31 cellular contexts compared by ENCODE assay signal in genomic region chr1:198105185-198105584, GRCh38.
"Had no signal": no experiment of that assay in that cellular context is flagged by ENCODE, and none has a peak within 500 bp of the region (broad histone marks: within the 10 kb centered on the region; RNA-seq: fewer than 3 reads in every experiment).

No MANE protein-coding gene starts in this region.

- H3K27ac ChIP-seq: adrenal gland, body of pancreas, Peyer's patch, WERI-Rb-1 had no signal

- H3K9me3 ChIP-seq: adrenal gland, body of pancreas, Peyer's patch had no signal

- H3K36me3 ChIP-seq: adrenal gland, Peyer's patch, WERI-Rb-1 had no signal

- DNase-seq: activated CD4-positive, alpha-beta T cell treated with anti-CD3 and anti-CD28 coated beads, Interleukin-2, amount 10 ng/mL, durations not matched to agents 24 days and 14 days; activated CD4-positive, alpha-beta T cell treated with anti-CD3 and anti-CD28 coated beads, Interleukin-2, amount 50 U/mL, for 4 hours; activated CD8-positive, alpha-beta T cell treated with anti-CD3 and anti-CD28 coated beads, Interleukin-2, amount 10 ng/mL, durations not matched to agents 7 days and 5 days; activated gamma-delta T cell treated with Interleukin-2 at 50 U/mL for 16 hours; activated naive CD4-positive, alpha-beta T cell treated with anti-CD3 and anti-CD28 coated beads for 36 hours; activated T-cell treated with anti-CD3 and anti-CD28 coated beads, Interleukin-2, amount 50 U/mL, for 24 hours; adrenal gland; body of pancreas; central memory CD4-positive, alpha-beta T cell; Kasumi-1; KG1; MM.1S; MV-4-11; NCI-H1092; NCI-H1436 treated with DMSO at 0.1 percent for 48 hours; NCI-H1694 treated with DMSO at 0.1 percent for 48 hours; NCI-H2029; NCI-H510A; NCI-H526; NCI-H748 treated with DMSO at 0.1 percent for 48 hours; NK-92 treated with Interleukin-12 subunit alpha and Interleukin-12 subunit beta, amount 100 ng/mL, for 24 hours; PC-3; Peyer's patch; RPMI8226; SIG-M5; T-helper 1 cell; T-helper 2 cell; T-helper 9 cell; WERI-Rb-1 had no signal

- ATAC-seq: activated CD8-positive, alpha-beta T cell treated with anti-CD3 and anti-CD28 coated beads, Interleukin-2, amount 10 ng/mL, durations not matched to agents 7 days and 5 days; activated naive CD4-positive, alpha-beta T cell treated with anti-CD3 and anti-CD28 coated beads, Interleukin-2, amount 50 U/mL, for 72 hours; body of pancreas; PC-3; SK-N-SH treated with all-trans-retinoic acid at 6 μM for 48 hours had no signal

- H3K4me1 ChIP-seq: adrenal gland, body of pancreas, Peyer's patch had no signal

- H3K27me3 ChIP-seq: adrenal gland, body of pancreas, Peyer's patch had no signal

- H3K4me3 ChIP-seq: adrenal gland, body of pancreas, Peyer's patch had no signal
